In genomic region chr5:96219580-96220281, GRCh38 we compare ENCODE assay signal across 1 cellular context.
TF ChIP-seq lines count a peak whose summit lies in the region.

No MANE protein-coding gene starts in this region.

TF ChIP-seq in SK-N-SH treated with all-trans-retinoic acid at 6 μM for 48 hours, 23 proteins besides CTCF, POLR2A, EP300 and RAD21 (continued from another document):
- TF ChIP-seq POU6F1 (CRISPR knock-in tag; IDR thresholded peaks at IDR 0.05; ENCODE audit: borderline replicate concordance, low read depth) (no peak), ISL1 (CRISPR knock-in tag; IDR thresholded peaks at IDR 0.05) (no peak), TCF4 (CRISPR knock-in tag; IDR thresholded peaks at IDR 0.05; ENCODE audit: borderline replicate concordance) (no peak), SNAI2 (CRISPR knock-in tag; IDR thresholded peaks at IDR 0.05) (no peak), ZNF565 (CRISPR knock-in tag; conservative IDR thresholded peaks at IDR 0.05; ENCODE audit: low read depth) (no peak), ZNF70 (CRISPR knock-in tag; IDR thresholded peaks at IDR 0.05) (no peak)
- TF ChIP-seq, protein P1, sequence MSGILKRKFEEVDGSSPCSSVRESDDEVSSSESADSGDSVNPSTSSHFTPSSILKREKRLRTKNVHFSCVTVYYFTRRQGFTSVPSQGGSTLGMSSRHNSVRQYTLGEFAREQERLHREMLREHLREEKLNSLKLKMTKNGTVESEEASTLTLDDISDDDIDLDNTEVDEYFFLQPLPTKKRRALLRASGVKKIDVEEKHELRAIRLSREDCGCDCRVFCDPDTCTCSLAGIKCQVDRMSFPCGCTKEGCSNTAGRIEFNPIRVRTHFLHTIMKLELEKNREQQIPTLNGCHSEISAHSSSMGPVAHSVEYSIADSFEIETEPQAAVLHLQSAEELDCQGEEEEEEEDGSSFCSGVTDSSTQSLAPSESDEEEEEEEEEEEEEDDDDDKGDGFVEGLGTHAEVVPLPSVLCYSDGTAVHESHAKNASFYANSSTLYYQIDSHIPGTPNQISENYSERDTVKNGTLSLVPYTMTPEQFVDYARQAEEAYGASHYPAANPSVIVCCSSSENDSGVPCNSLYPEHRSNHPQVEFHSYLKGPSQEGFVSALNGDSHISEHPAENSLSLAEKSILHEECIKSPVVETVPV (CRISPR knock-in tag; IDR thresholded peaks at IDR 0.05): no peak
